ENCODE assay signal across 11 cellular contexts in genomic region chr6:137731960-137732616, GRCh38.
A peak's percentile ranks its signal among the peaks of the same experiment; 100 is the strongest.
DNase-seq lines count a peak whose midpoint lies in the region; ATAC-seq, FAIRE-seq and TF ChIP-seq lines count a peak whose summit lies in the region.
"Had no signal": no experiment of that assay in that cellular context is flagged by ENCODE, and none has a peak within 500 bp of the region (broad histone marks: within the 10 kb centered on the region; RNA-seq: fewer than 3 reads in every experiment).

No MANE protein-coding gene starts in this region.

- peak overlapping the region; percentile 78 for H3K4me2 ChIP-seq in A549

- H3K9ac ChIP-seq in endodermal cell (ENCODE audit: extremely low read depth, low read length, poor library complexity, severe bottlenecking), result no peak overlapping the region

- H3K9me3 ChIP-seq in A549, result no peaks in the 10 kb centered on the region
- no peaks in the 10 kb centered on the region for H3K9me3 ChIP-seq in endodermal cell (ENCODE audit: control insufficient read depth, low read length)

- peaks cover 7% of the 10 kb centered on the region for H3K4me1 Mint-ChIP-seq in endodermal cell
- peaks cover 16% of the 10 kb centered on the region for H3K4me1 Mint-ChIP-seq in activated T-cell treated with anti-CD3 and anti-CD28 coated beads, Interleukin-2, amount 50 U/mL, for 24 hours (ENCODE audit: low read depth)
- peaks cover 11 to 12% of the 10 kb centered on the region in 2 donors for H3K4me1 Mint-ChIP-seq in natural killer cell

- H3K27ac ChIP-seq in A549 (peak overlapping the region; percentile 75 to 84), endodermal cell (ENCODE audit: low read depth, low read length) (no peak overlapping the region)
- H3K27ac ChIP-seq: cardiac muscle cell had no signal

- peaks cover 42% of the 10 kb centered on the region for H3K4me1 ChIP-seq in A549
- H3K4me1 ChIP-seq in endodermal cell (ENCODE audit: control insufficient read depth, insufficient read depth, low read length), result no peaks in the 10 kb centered on the region

- peaks cover 4% of the 10 kb centered on the region for H3K27me3 Mint-ChIP-seq in endodermal cell (ENCODE audit: insufficient read depth)
- no peaks in the 10 kb centered on the region for H3K27me3 Mint-ChIP-seq in activated T-cell treated with anti-CD3 and anti-CD28 coated beads, Interleukin-2, amount 50 U/mL, for 24 hours
- peaks cover 31 to 44% of the 10 kb centered on the region in 2 donors for H3K27me3 Mint-ChIP-seq in natural killer cell (ENCODE audit: low read depth in 2 of 2)

- TF ChIP-seq POLR2A in A549 (IDR thresholded peaks at IDR 0.05; ENCODE audit: low read length), result no peak

- no peaks in the 10 kb centered on the region for H3K36me3 ChIP-seq in endodermal cell (ENCODE audit: control insufficient read depth, insufficient read depth, low read length)
- H3K36me3 ChIP-seq: cardiac muscle cell had no signal

- POLR2A ChIA-PET in A549 (lab: Yijun Ruan, JAX), result no interaction called here

- 6% methylated on average over 4 of the region's 4 CpGs for WGBS in A549 (ENCODE audit: missing lambda C conversion rate)
- 92 to 95% methylated on average over 4 of the region's 4 CpGs for WGBS in endodermal cell (ENCODE audit: insufficient coverage in 1 of 2, insufficient read length in 1 of 2), 2 experiments

- no peak overlapping the region for H3K27ac Mint-ChIP-seq in endodermal cell
- no peak overlapping the region for H3K27ac Mint-ChIP-seq in activated T-cell treated with anti-CD3 and anti-CD28 coated beads, Interleukin-2, amount 50 U/mL, for 24 hours
- no peak overlapping the region for H3K27ac Mint-ChIP-seq in natural killer cell
- H3K27ac Mint-ChIP-seq: activated T-helper 1 cell treated with anti-CD3 and anti-CD28 coated beads, Interleukin-12 subunit alpha, Interleukin-12 subunit beta, Interleukin-2, Interleukin-4 antibody, amounts not matched to agents 30 ng/mL and 10 ng/mL and 1 ng/mL, durations not matched to agents 14 hours and 24 hours and 36 hours had no signal

- CTCF ChIA-PET in A549 (lab: Yijun Ruan, JAX), result interaction anchor here (0.9 to 2.2 kb wide), 2 partner anchors 136 to 138 kb away, joined by 3 to 6 read pairs; partner anchors contain the start of gene TNFAIP3

- no peaks in the 10 kb centered on the region for H3K9me3 Mint-ChIP-seq in endodermal cell
- no peaks in the 10 kb centered on the region for H3K9me3 Mint-ChIP-seq in activated T-cell treated with anti-CD3 and anti-CD28 coated beads, Interleukin-2, amount 50 U/mL, for 24 hours
- no peaks in the 10 kb centered on the region for H3K9me3 Mint-ChIP-seq in natural killer cell
- H3K9me3 Mint-ChIP-seq: activated T-helper 1 cell treated with anti-CD3 and anti-CD28 coated beads, Interleukin-12 subunit alpha, Interleukin-12 subunit beta, Interleukin-2, Interleukin-4 antibody, amounts not matched to agents 30 ng/mL and 10 ng/mL and 1 ng/mL, durations not matched to agents 14 hours and 24 hours and 36 hours had no signal

- TF ChIP-seq EP300 in A549 (IDR thresholded peaks at IDR 0.05), result peak in 1 of 2 experiments; percentile 26; a peak in 1 of 5 replicates

- no peak for FAIRE-seq in A549 (lab: Jason Lieb, UNC)
- FAIRE-seq: GM19239 had no signal

- DNase-seq in A549 (ENCODE audit: low read depth in 1 of 2, low spot score in 1 of 2) (peak; percentile 33), HS-5 (ENCODE audit: low read depth) (peak; percentile 64), SKM-1 treated with dmso at 0.1 percent for 144 hours (lab: John Stamatoyannopoulos, UW; ENCODE audit: unreplicated experiment) (peak; percentile 70), fibroblast of villous mesenchyme (ENCODE audit: low read depth) (peak; percentile 85), endodermal cell (no peak), natural killer cell (no peak)
- DNase-seq in activated CD4-positive, alpha-beta T cell treated with anti-CD3 and anti-CD28 coated beads, Interleukin-2, amount 50 U/mL, for 4 hours, result no peak
- DNase-seq in activated T-cell treated with anti-CD3 and anti-CD28 coated beads, Interleukin-2, amount 50 U/mL, for 24 hours, result no peak

- H3K4me3 ChIP-seq in A549 (no peak overlapping the region), fibroblast of villous mesenchyme (ENCODE audit: low read depth, low read length) (no peak overlapping the region), endodermal cell (ENCODE audit: low read length) (no peak overlapping the region)
- H3K4me3 ChIP-seq: cardiac muscle cell had no signal

- no peaks in the 10 kb centered on the region for H3K36me3 Mint-ChIP-seq in endodermal cell (ENCODE audit: low read depth)
- no peaks in the 10 kb centered on the region for H3K36me3 Mint-ChIP-seq in activated T-cell treated with anti-CD3 and anti-CD28 coated beads, Interleukin-2, amount 50 U/mL, for 24 hours (ENCODE audit: low read depth)
- no peaks in the 10 kb centered on the region for H3K36me3 Mint-ChIP-seq in natural killer cell

- ATAC-seq in A549, result peak; percentile 67 to 76; a peak in 4 of 6 replicates
- no peak for ATAC-seq in natural killer cell

- intact Hi-C loops in natural killer cell (cut with micrococcal nuclease), result no loop called here

- H3K4me3 Mint-ChIP-seq in endodermal cell (no peak overlapping the region), natural killer cell (no peak overlapping the region)
- H3K4me3 Mint-ChIP-seq in activated T-cell treated with anti-CD3 and anti-CD28 coated beads, Interleukin-2, amount 50 U/mL, for 24 hours, result no peak overlapping the region
- H3K4me3 Mint-ChIP-seq: activated T-helper 1 cell treated with anti-CD3 and anti-CD28 coated beads, Interleukin-12 subunit alpha, Interleukin-12 subunit beta, Interleukin-2, Interleukin-4 antibody, amounts not matched to agents 30 ng/mL and 10 ng/mL and 1 ng/mL, durations not matched to agents 14 hours and 24 hours and 36 hours had no signal

- TF ChIP-seq CTCF in A549 (IDR thresholded peaks at IDR 0.05), result no peak
- no peak for TF ChIP-seq CTCF in fibroblast of villous mesenchyme (IDR thresholded peaks at IDR 0.05; ENCODE audit: insufficient read depth, low read depth, low read length)
- no peak for TF ChIP-seq CTCF in endodermal cell (conservative IDR thresholded peaks at IDR 0.05)
- TF ChIP-seq CTCF in natural killer cell (IDR thresholded peaks at IDR 0.05), result no peak

- TF ChIP-seq RAD21 in A549 (conservative IDR thresholded peaks at IDR 0.05 in 1 of 2, IDR thresholded peaks at IDR 0.05 in 1 of 2), result no peak

- H3K27me3 ChIP-seq in endodermal cell (ENCODE audit: control insufficient read depth, insufficient read depth, low read length, poor library complexity, severe bottlenecking), result no peaks in the 10 kb centered on the region
- H3K27me3 ChIP-seq: cardiac muscle cell had no signal

TF ChIP-seq in A549, 52 proteins besides CTCF, POLR2A, EP300 and RAD21:
- TF ChIP-seq RCOR1 (IDR thresholded peaks at IDR 0.05; ENCODE audit: low read depth, low read length) (no peak), FOSL2 (IDR thresholded peaks at IDR 0.05) (peak; percentile 21; the same call in 1 of the 2 replicates), FOSL2 (CRISPR knock-in tag; IDR thresholded peaks at IDR 0.05) (no peak), CEBPB (IDR thresholded peaks at IDR 0.05) (peak; percentile 75 to 76; a peak in 3 of 4 replicates), JUNB (IDR thresholded peaks at IDR 0.05) (peak; percentile 67; the same call in 1 of the 2 replicates), CBX8 (IDR thresholded peaks at IDR 0.05) (no peak), JUN (IDR thresholded peaks at IDR 0.05) (peak in 1 of 2 experiments; percentile 39; a peak in 1 of 5 replicates), TFCP2L1 (CRISPR knock-in tag; IDR thresholded peaks at IDR 0.05) (no peak)

Comparison
In these comparisons a context has a peak if more than half of its experiments do, and no peak if none do; other contexts are left out.
1. ATAC-seq: peak in A549 (2 of 2); none in natural killer cell (0 of 3).
2. DNase-seq: peak in A549 (2 of 2), HS-5 (single experiment), SKM-1 treated with dmso at 0.1 percent for 144 hours (single experiment) and fibroblast of villous mesenchyme (single experiment); none in activated CD4-positive, alpha-beta T cell treated with anti-CD3 and anti-CD28 coated beads, Interleukin-2, amount 50 U/mL, for 4 hours (0 of 2), endodermal cell (single experiment), activated T-cell treated with anti-CD3 and anti-CD28 coated beads, Interleukin-2, amount 50 U/mL, for 24 hours (single experiment) and natural killer cell (single experiment).